In the genomic region with DNA sequence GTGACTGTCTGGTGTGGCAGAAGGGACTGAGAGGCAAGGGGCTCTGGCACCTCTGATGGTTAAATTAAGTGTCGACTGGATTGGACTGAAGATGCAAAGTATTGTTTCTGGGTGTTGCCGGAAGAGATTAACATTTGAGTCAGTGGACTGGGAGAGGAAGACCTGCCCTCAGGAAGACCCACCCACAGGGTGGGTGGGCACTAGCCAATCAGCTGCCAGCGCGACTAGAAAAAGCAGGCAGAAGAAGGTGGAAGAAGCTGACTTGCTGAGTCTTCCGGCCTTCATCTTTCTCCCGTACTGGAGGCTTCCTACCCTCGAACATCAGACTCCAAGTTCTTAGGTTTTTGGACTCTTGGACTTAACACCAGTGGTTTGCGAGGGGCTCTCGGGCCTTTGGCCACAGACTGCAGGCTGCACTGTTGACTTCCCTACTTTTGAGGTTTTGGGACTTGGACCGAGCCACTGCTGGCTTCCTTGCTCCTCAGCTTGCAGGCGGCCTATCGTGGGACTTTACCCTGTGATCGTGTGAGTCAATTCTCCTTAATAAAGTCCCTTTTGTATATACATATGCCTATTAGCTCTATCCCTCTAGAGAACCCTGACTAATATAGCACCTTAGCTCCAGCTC, we compare ENCODE assay signal across 19 cellular contexts.
A peak's percentile ranks its signal among the peaks of the same experiment; 100 is the strongest.
DNase-seq lines count a peak whose midpoint lies in the region; ATAC-seq and TF ChIP-seq lines count a peak whose summit lies in the region.
"Had no signal": no experiment of that assay in that cellular context is flagged by ENCODE, and none has a peak within 500 bp of the region (broad histone marks: within the 10 kb centered on the region; RNA-seq: fewer than 3 reads in every experiment).

No MANE protein-coding gene starts in this region.

- H3K4me3 Mint-ChIP-seq in progenitor cell of endocrine pancreas (ENCODE audit: low read depth): no peak overlapping the region

- peak overlapping the region; percentile 1; the same call in 1 of the 2 replicates for H3K9ac ChIP-seq in ES-I3 (ENCODE audit: low read depth, low read length)
- H3K9ac ChIP-seq: KMS-11 had no signal

- H3K27ac ChIP-seq in cardiac muscle cell (peak overlapping the region; percentile 30), left ventricle myocardium inferior (replicated peaks) (no peak overlapping the region), coronary artery (no peak overlapping the region)
- H3K27ac ChIP-seq: KMS-11, SK-N-MC had no signal

- TF ChIP-seq CTCF in cardiac muscle cell (IDR thresholded peaks at IDR 0.05; ENCODE audit: low read depth, low read length): no peak
- TF ChIP-seq CTCF in left ventricle myocardium inferior (IDR thresholded peaks at IDR 0.05; ENCODE audit: borderline replicate concordance): no peak
- TF ChIP-seq CTCF in coronary artery (IDR thresholded peaks at IDR 0.05): no peak
- no peak for TF ChIP-seq CTCF in progenitor cell of endocrine pancreas (IDR thresholded peaks at IDR 0.05; ENCODE audit: unreplicated experiment)

- H3K4me3 ChIP-seq in cardiac muscle cell (no peak overlapping the region), left ventricle myocardium inferior (no peak overlapping the region), coronary artery (no peak overlapping the region)
- H3K4me3 ChIP-seq: SK-N-MC had no signal

- H3K4me1 Mint-ChIP-seq in progenitor cell of endocrine pancreas (ENCODE audit: low read depth): peaks cover 18% of the 10 kb centered on the region
- H3K4me1 Mint-ChIP-seq: IgD-negative memory B cell had no signal

- H3K4me1 ChIP-seq in cardiac muscle cell (ENCODE audit: low read depth): peaks cover 5% of the 10 kb centered on the region
- no peaks in the 10 kb centered on the region for H3K4me1 ChIP-seq in left ventricle myocardium inferior
- H3K4me1 ChIP-seq in ES-I3 (ENCODE audit: insufficient read depth, low read length): peaks cover 11% of the 10 kb centered on the region

- H3K9me3 Mint-ChIP-seq in progenitor cell of endocrine pancreas (ENCODE audit: low read depth): peaks cover 14% of the 10 kb centered on the region

- H3K9me3 ChIP-seq in cardiac muscle cell (ENCODE audit: low read depth): no peaks in the 10 kb centered on the region
- H3K9me3 ChIP-seq in left ventricle myocardium inferior (replicated peaks): peaks cover 12% of the 10 kb centered on the region
- H3K9me3 ChIP-seq in ES-I3 (ENCODE audit: control insufficient read depth, insufficient read depth, low read length): 0 out of 2 replicates have a peak, but pooled peaks cover 2% of the 10 kb centered on the region

- intact Hi-C loops in left ventricle myocardium inferior (cut with micrococcal nuclease): no loop called here

- H3K36me3 Mint-ChIP-seq in progenitor cell of endocrine pancreas (ENCODE audit: insufficient read depth): peaks cover 12% of the 10 kb centered on the region

- ATAC-seq in GM21786 (IDR thresholded peaks at IDR 0.05; ENCODE audit: unreplicated experiment): no peak

- H3K27me3 ChIP-seq in cardiac muscle cell: no peaks in the 10 kb centered on the region
- peaks cover 48% of the 10 kb centered on the region for H3K27me3 ChIP-seq in left ventricle myocardium inferior (ENCODE audit: low read depth)

- peak overlapping the region; percentile 47 for H3K27ac Mint-ChIP-seq in progenitor cell of endocrine pancreas
- H3K27ac Mint-ChIP-seq: IgD-negative memory B cell had no signal

- H3K27me3 Mint-ChIP-seq in progenitor cell of endocrine pancreas: no peaks in the 10 kb centered on the region

- DNase-seq in cardiac muscle cell (ENCODE audit: low read depth in 1 of 2, low spot score in 1 of 2): no peak
- DNase-seq in left ventricle myocardium inferior: no peak
- DNase-seq in coronary artery (ENCODE audit: low spot score): peak; percentile 63
- DNase-seq in progenitor cell of endocrine pancreas (ENCODE audit: low spot score, unreplicated experiment): no peak
- no peak for DNase-seq in NCI-H748 treated with DMSO at 0.1 percent for 48 hours (lab: John Stamatoyannopoulos, UW)
- DNase-seq: MM.1S, NCI-H1092, NCI-H1436, NCI-H187, NCI-H2081 treated with DMSO at 0.1 percent for 48 hours, NCI-H226, NCI-H510A, RPMI8226, SIG-M5 had no signal

- H3K36me3 ChIP-seq in cardiac muscle cell: no peaks in the 10 kb centered on the region
- H3K36me3 ChIP-seq in left ventricle myocardium inferior: no peaks in the 10 kb centered on the region
- H3K36me3 ChIP-seq in ES-I3 (ENCODE audit: insufficient read depth, low read length): no peaks in the 10 kb centered on the region
